ENCODE assay signal across 21 cellular contexts in genomic region chr12:61521258-61521657, GRCh38.
"Had no signal": no experiment of that assay in that cellular context is flagged by ENCODE, and none has a peak within 500 bp of the region (broad histone marks: within the 10 kb centered on the region; RNA-seq: fewer than 3 reads in every experiment).

No MANE protein-coding gene starts in this region.

- H3K27me3 ChIP-seq: gastrocnemius medialis, right lobe of liver, tibial nerve, upper lobe of left lung had no signal

- H3K9me3 ChIP-seq: gastrocnemius medialis, right lobe of liver, thoracic aorta, tibial nerve, upper lobe of left lung had no signal

- H3K4me1 Mint-ChIP-seq: memory B cell; natural killer cell; stimulated activated naive B cell treated with anti-CD40 and anti-IgM and Interleukin-4, amounts not matched to agents 10 μg/mL and 1 μg/mL and 100 μg/mL, for 72 hours had no signal

- H3K36me3 Mint-ChIP-seq: memory B cell; natural killer cell; stimulated activated naive B cell treated with anti-CD40 and anti-IgM and Interleukin-4, amounts not matched to agents 10 μg/mL and 1 μg/mL and 100 μg/mL, for 72 hours had no signal

- ATAC-seq: gastrocnemius medialis; left lobe of liver; natural killer cell; right lobe of liver; stimulated activated naive B cell treated with anti-CD40 and anti-IgM and Interleukin-4, amounts not matched to agents 10 μg/mL and 1 μg/mL and 100 μg/mL, for 72 hours had no signal

- H3K9me3 Mint-ChIP-seq: neural crest cell had no signal

- H3K4me1 ChIP-seq: gastrocnemius medialis, parathyroid adenoma, right lobe of liver, tibial nerve, upper lobe of left lung had no signal

- H3K36me3 ChIP-seq: gastrocnemius medialis, right lobe of liver, thoracic aorta, tibial nerve, upper lobe of left lung had no signal

- H3K27ac ChIP-seq: gastrocnemius medialis, parathyroid adenoma, right lobe of liver, thoracic aorta, tibial nerve, upper lobe of left lung had no signal

- H3K27me3 Mint-ChIP-seq: memory B cell; progenitor cell of endocrine pancreas; stimulated activated naive B cell treated with anti-CD40 and anti-IgM and Interleukin-4, amounts not matched to agents 10 μg/mL and 1 μg/mL and 100 μg/mL, for 72 hours; stimulated activated naive CD8-positive, alpha-beta T cell treated with anti-CD3 and anti-CD28 coated beads, Interleukin-15, Interleukin-2, amounts not matched to agents 100 ng/mL and 50 ng/mL, for 24 hours had no signal

- H3K4me3 Mint-ChIP-seq: memory B cell; natural killer cell; neural crest cell; stimulated activated naive B cell treated with anti-CD40 and anti-IgM and Interleukin-4, amounts not matched to agents 10 μg/mL and 1 μg/mL and 100 μg/mL, for 72 hours; stimulated activated naive CD8-positive, alpha-beta T cell treated with anti-CD3 and anti-CD28 coated beads, Interleukin-15, Interleukin-2, amounts not matched to agents 100 ng/mL and 50 ng/mL, for 24 hours had no signal

- H3K9ac ChIP-seq: parathyroid adenoma had no signal

- H3K27ac Mint-ChIP-seq: memory B cell; natural killer cell; progenitor cell of endocrine pancreas; stimulated activated naive B cell treated with anti-CD40 and anti-IgM and Interleukin-4, amounts not matched to agents 10 μg/mL and 1 μg/mL and 100 μg/mL, for 72 hours; stimulated activated naive CD8-positive, alpha-beta T cell treated with anti-CD3 and anti-CD28 coated beads, Interleukin-15, Interleukin-2, amounts not matched to agents 100 ng/mL and 50 ng/mL, for 24 hours had no signal

- DNase-seq: cortex of kidney; foreskin fibroblast; gastrocnemius medialis; head of caudate nucleus; kidney; natural killer cell; right lobe of liver; small intestine; stimulated activated CD4-positive, alpha-beta T cell treated with anti-CD3 and anti-CD28 coated beads, Interleukin-15, amount 100 ng/mL, for 24 hours; stimulated activated CD4-positive, alpha-beta T cell treated with anti-CD3 and anti-CD28 coated beads, Interleukin-2, amount 100 ng/mL, for 48 hours; stimulated activated naive B cell treated with anti-CD40 and anti-IgM and Interleukin-4, amounts not matched to agents 10 μg/mL and 1 μg/mL and 100 μg/mL, for 72 hours; upper lobe of left lung had no signal

- H3K4me3 ChIP-seq: gastrocnemius medialis, lung, right lobe of liver, thoracic aorta, tibial nerve, upper lobe of left lung had no signal
